In genomic region chr14:30395065-30395464, GRCh38 we compare ENCODE assay signal across 34 cellular contexts.
"Had no signal": no experiment of that assay in that cellular context is flagged by ENCODE, and none has a peak within 500 bp of the region (broad histone marks: within the 10 kb centered on the region; RNA-seq: fewer than 3 reads in every experiment).

No MANE protein-coding gene starts in this region.

- H3K36me3 ChIP-seq: MG63 had no signal

- H3K9me3 ChIP-seq: MG63 had no signal

- H3K27me3 ChIP-seq: MG63 had no signal

- DNase-seq: Karpas-422, Kasumi-1, MG63, MM.1S, MV-4-11, NCI-H1048, NCI-H1092, NCI-H1092 treated with DMSO at 0.1 percent for 48 hours, NCI-H1105, NCI-H1105 treated with DMSO at 0.1 percent for 48 hours, NCI-H1417, NCI-H1417 treated with DMSO at 0.1 percent for 48 hours, NCI-H1436, NCI-H1436 treated with DMSO at 0.1 percent for 48 hours, NCI-H146, NCI-H1694, NCI-H1694 treated with DMSO at 0.1 percent for 48 hours, NCI-H187, NCI-H187 treated with DMSO at 0.1 percent for 48 hours, NCI-H1930, NCI-H2029, NCI-H2029 treated with DMSO at 0.1 percent for 48 hours, NCI-H2081, NCI-H2081 treated with DMSO at 0.1 percent for 48 hours, NCI-H2107, NCI-H2171, NCI-H2171 treated with DMSO at 0.1 percent for 48 hours, NCI-H2227 treated with DMSO at 0.1 percent for 48 hours, NCI-H226, NCI-H345, NCI-H446, NCI-H446 treated with DMSO at 0.1 percent for 48 hours, NCI-H510A, NCI-H510A treated with DMSO at 0.1 percent for 48 hours had no signal

- H3K4me3 ChIP-seq: MG63 had no signal
